ENCODE assay signal across 13 cellular contexts in genomic region chr15:42156266-42156922, GRCh38. TPM values are rescaled to one million over a fixed set of nuclear protein-coding genes. Genes with fewer than 3 reads are reported as not detected.
DNase-seq lines count a peak whose midpoint lies in the region; ATAC-seq, FAIRE-seq and TF ChIP-seq lines count a peak whose summit lies in the region.
"Had no signal": no experiment of that assay in that cellular context is flagged by ENCODE, and none has a peak within 500 bp of the region (broad histone marks: within the 10 kb centered on the region; RNA-seq: fewer than 3 reads in every experiment).

A gene with protein sequence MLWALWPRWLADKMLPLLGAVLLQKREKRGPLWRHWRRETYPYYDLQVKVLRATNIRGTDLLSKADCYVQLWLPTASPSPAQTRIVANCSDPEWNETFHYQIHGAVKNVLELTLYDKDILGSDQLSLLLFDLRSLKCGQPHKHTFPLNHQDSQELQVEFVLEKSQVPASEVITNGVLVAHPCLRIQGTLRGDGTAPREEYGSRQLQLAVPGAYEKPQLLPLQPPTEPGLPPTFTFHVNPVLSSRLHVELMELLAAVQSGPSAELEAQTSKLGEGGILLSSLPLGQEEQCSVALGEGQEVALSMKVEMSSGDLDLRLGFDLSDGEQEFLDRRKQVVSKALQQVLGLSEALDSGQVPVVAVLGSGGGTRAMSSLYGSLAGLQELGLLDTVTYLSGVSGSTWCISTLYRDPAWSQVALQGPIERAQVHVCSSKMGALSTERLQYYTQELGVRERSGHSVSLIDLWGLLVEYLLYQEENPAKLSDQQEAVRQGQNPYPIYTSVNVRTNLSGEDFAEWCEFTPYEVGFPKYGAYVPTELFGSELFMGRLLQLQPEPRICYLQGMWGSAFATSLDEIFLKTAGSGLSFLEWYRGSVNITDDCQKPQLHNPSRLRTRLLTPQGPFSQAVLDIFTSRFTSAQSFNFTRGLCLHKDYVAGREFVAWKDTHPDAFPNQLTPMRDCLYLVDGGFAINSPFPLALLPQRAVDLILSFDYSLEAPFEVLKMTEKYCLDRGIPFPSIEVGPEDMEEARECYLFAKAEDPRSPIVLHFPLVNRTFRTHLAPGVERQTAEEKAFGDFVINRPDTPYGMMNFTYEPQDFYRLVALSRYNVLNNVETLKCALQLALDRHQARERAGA (minus strand): TSS chr15:42156636. CDS start chr15:42156549, 87 bp downstream.

- no peaks in the 10 kb centered on the region for H3K27me3 Mint-ChIP-seq in mesothelial cell of epicardium (ENCODE audit: low read depth)
- no peaks in the 10 kb centered on the region for H3K27me3 Mint-ChIP-seq in activated naive CD8-positive, alpha-beta T cell treated with anti-CD3 and anti-CD28 coated beads, Interleukin-2, amount 50 U/mL, for 24 hours
- H3K27me3 Mint-ChIP-seq: activated CD8-positive, alpha-beta T cell treated with anti-CD3 and anti-CD28 coated beads for 36 hours had no signal

- TF ChIP-seq RAD21 in A549 (conservative IDR thresholded peaks at IDR 0.05 in 1 of 2, IDR thresholded peaks at IDR 0.05 in 1 of 2), result no peak
- TF ChIP-seq RAD21 in H1 (IDR thresholded peaks at IDR 0.05 in 1 of 2, conservative IDR thresholded peaks at IDR 0.05 in 1 of 2; ENCODE audit: low read depth in 2 of 2, low read length in 2 of 2), result no peak; a peak in 2 of 4 replicates

- H3K9me3 ChIP-seq in A549, result no peaks in the 10 kb centered on the region
- no peaks in the 10 kb centered on the region for H3K9me3 ChIP-seq in H1 (ENCODE audit: insufficient read depth in 2 of 2, low read depth in 1 of 2, low read length in 1 of 2)

- CTCF ChIA-PET in A549 (lab: Yijun Ruan, JAX), result interaction anchor here (0.9 to 1.8 kb wide), 5 partner anchors 8 to 229 kb away, joined by 3 to 6 read pairs (median 3); no protein-coding TSS in a partner anchor
- CTCF ChIA-PET in H1 (lab: Charles Lee; ENCODE audit: partially characterized antibody), result interaction anchor here (0.7 to 2.5 kb wide), 20 partner anchors 8 to 229 kb away, joined by 3 to 11 read pairs (median 4); no protein-coding TSS in a partner anchor

- no peak within 1 kb of the TSS for H3K56ac ChIP-seq in H1 (replicated peaks; ENCODE audit: insufficient read length, low read depth, low read length)

- DNase-seq in A549 (ENCODE audit: low read depth in 1 of 2, low spot score in 1 of 2) (no peak), LoVo (ENCODE audit: low spot score) (peak; percentile 35), H1 (ENCODE audit: low read depth in 1 of 2, low spot score in 2 of 2) (no peak), mesothelial cell of epicardium (ENCODE audit: low spot score in 2 of 2, unreplicated experiment in 2 of 2) (no peak), anterior cingulate cortex (lab: John Stamatoyannopoulos, UW) (no peak), A172 (ENCODE audit: low spot score) (no peak), NCI-H82 (lab: John Stamatoyannopoulos, UW) (no peak)
- DNase-seq in activated naive CD8-positive, alpha-beta T cell treated with anti-CD3 and anti-CD28 coated beads, Interleukin-2, amount 50 U/mL, for 24 hours, result no peak
- DNase-seq: activated CD8-positive, alpha-beta T cell treated with anti-CD3 and anti-CD28 coated beads for 36 hours; C1 segment of cervical spinal cord had no signal

- no peak within 1 kb of the TSS for H2AK5ac ChIP-seq in H1 (ENCODE audit: low read depth, low read length)

- ATAC-seq in A549, result peak; percentile 28 to 55; a peak in 5 of 6 replicates
- no peak for ATAC-seq in activated naive CD8-positive, alpha-beta T cell treated with anti-CD3 and anti-CD28 coated beads, Interleukin-2, amount 50 U/mL, for 24 hours
- ATAC-seq: activated CD8-positive, alpha-beta T cell treated with anti-CD3 and anti-CD28 coated beads for 36 hours had no signal

- peaks cover 29% of the 10 kb centered on the region for H3K4me1 Mint-ChIP-seq in mesothelial cell of epicardium
- no peaks in the 10 kb centered on the region for H3K4me1 Mint-ChIP-seq in activated naive CD8-positive, alpha-beta T cell treated with anti-CD3 and anti-CD28 coated beads, Interleukin-2, amount 50 U/mL, for 24 hours

- FAIRE-seq in A549 (lab: Jason Lieb, UNC), result no peak
- FAIRE-seq in H1 (lab: Jason Lieb, UNC), result no peak
- FAIRE-seq: GM12891 had no signal

- H3K36me3 Mint-ChIP-seq in mesothelial cell of epicardium, result peaks cover 5% of the 10 kb centered on the region
- H3K36me3 Mint-ChIP-seq in activated naive CD8-positive, alpha-beta T cell treated with anti-CD3 and anti-CD28 coated beads, Interleukin-2, amount 50 U/mL, for 24 hours (ENCODE audit: low read depth), result peaks cover 12% of the 10 kb centered on the region

- H3K4ac ChIP-seq in H1 (replicated peaks; ENCODE audit: insufficient read length, low read depth, low read length), result no peak within 1 kb of the TSS

- H3K14ac ChIP-seq in H1 (ENCODE audit: insufficient read length), result no peak within 1 kb of the TSS

- H4K20me1 ChIP-seq in H1 (replicated peaks in 1 of 2; ENCODE audit: control insufficient read depth in 1 of 2, insufficient read depth in 2 of 2, low read length in 2 of 2), result peaks cover 0 to 6% of the 10 kb centered on the region in 2 experiments

- no peak within 1 kb of the TSS for H3K4me2 ChIP-seq in A549
- no peak within 1 kb of the TSS for H3K4me2 ChIP-seq in H1 (ENCODE audit: insufficient read depth in 1 of 2, low read depth in 2 of 2, low read length in 2 of 2)

- H3K23ac ChIP-seq in H1 (ENCODE audit: insufficient read length), result no peak within 1 kb of the TSS

- TF ChIP-seq POLR2A in A549 (IDR thresholded peaks at IDR 0.05; ENCODE audit: low read length), result no peak
- TF ChIP-seq POLR2A in H1 (IDR thresholded peaks at IDR 0.05; ENCODE audit: control extremely low read depth in 1 of 2, low read depth in 2 of 2, low read length in 2 of 2), result no peak

- no peaks in the 10 kb centered on the region for H3K4me1 ChIP-seq in A549
- H3K4me1 ChIP-seq in H1 (replicated peaks in 1 of 4; ENCODE audit: control insufficient read depth in 3 of 4, insufficient read depth in 4 of 4, low read length in 3 of 4), result no peaks in the 10 kb centered on the region; a peak in 1 of 7 replicates

- H3K27ac Mint-ChIP-seq in mesothelial cell of epicardium, result peak within 1 kb of the TSS; percentile 69
- H3K27ac Mint-ChIP-seq in activated naive CD8-positive, alpha-beta T cell treated with anti-CD3 and anti-CD28 coated beads, Interleukin-2, amount 50 U/mL, for 24 hours, result no peak within 1 kb of the TSS
- H3K27ac Mint-ChIP-seq: activated CD8-positive, alpha-beta T cell treated with anti-CD3 and anti-CD28 coated beads for 36 hours had no signal

- peaks cover 3 to 16% (median 11%) of the 10 kb centered on the region in 4 experiments for H3K36me3 ChIP-seq in H1 (ENCODE audit: control insufficient read depth in 2 of 4, insufficient read depth in 4 of 4, low read length in 3 of 4)

- no peak within 1 kb of the TSS for H3K27ac ChIP-seq in A549
- H3K27ac ChIP-seq in H1 (ENCODE audit: low read depth, low read length), result no peak within 1 kb of the TSS

- H3K79me2 ChIP-seq in H1 (ENCODE audit: control insufficient read depth in 1 of 2, insufficient read depth in 2 of 2, low read length in 2 of 2), result no peaks in the 10 kb centered on the region

- POLR2A ChIA-PET in A549 (lab: Yijun Ruan, JAX), result no interaction called here
- POLR2A ChIA-PET in H1 (lab: Charles Lee; ENCODE audit: partially characterized antibody), result interaction anchor here (0.9 to 1.3 kb wide), 2 partner anchors 52 to 231 kb away, joined by 3 read pairs; partner anchors contain the start of gene VPS39

- 73% methylated on average over 5 of the region's 7 CpGs for WGBS in A549 (ENCODE audit: missing lambda C conversion rate)
- 88% methylated on average over 4 of the region's 7 CpGs; no CpG with 5 or more reads in 1 of the 2 experiments for WGBS in H1 (ENCODE audit: extremely low coverage in 1 of 2, insufficient coverage in 1 of 2, insufficient read length in 1 of 2, insufficient replicate concordance in 2 of 2, low coverage in 1 of 2, low lambda C conversion rate in 2 of 2, missing lambda C conversion rate in 1 of 2), 2 experiments

- H3K9ac ChIP-seq in H1 (replicated peaks in 1 of 4; ENCODE audit: extremely low read depth in 1 of 4, low read depth in 3 of 4, low read length in 3 of 4), result no peak within 1 kb of the TSS

- H3K27me3 ChIP-seq in H1 (replicated peaks in 1 of 4; ENCODE audit: control insufficient read depth in 3 of 4, extremely low read depth in 1 of 4, insufficient read depth in 3 of 4, low read length in 3 of 4), result no peaks in the 10 kb centered on the region

- no peak within 1 kb of the TSS for H3K4me3 Mint-ChIP-seq in mesothelial cell of epicardium
- H3K4me3 Mint-ChIP-seq in activated naive CD8-positive, alpha-beta T cell treated with anti-CD3 and anti-CD28 coated beads, Interleukin-2, amount 50 U/mL, for 24 hours, result no peak within 1 kb of the TSS
- H3K4me3 Mint-ChIP-seq: activated CD8-positive, alpha-beta T cell treated with anti-CD3 and anti-CD28 coated beads for 36 hours had no signal

- TF ChIP-seq CTCF in A549 (IDR thresholded peaks at IDR 0.05) (no peak), H1 (IDR thresholded peaks at IDR 0.05; ENCODE audit: control extremely low read depth in 1 of 3, insufficient read depth in 1 of 3, low read depth in 1 of 3, low read length in 3 of 3) (0 out of 4 replicates have a peak, but pooled peaks of 1 of the 3 experiments have one; percentile 4), mesothelial cell of epicardium (IDR thresholded peaks at IDR 0.05; ENCODE audit: unreplicated experiment) (no peak)

- H3K79me1 ChIP-seq in H1 (ENCODE audit: low read depth, low read length), result no peaks in the 10 kb centered on the region

- no peak within 1 kb of the TSS for H4K91ac ChIP-seq in H1 (replicated peaks; ENCODE audit: insufficient read length, low read length)

- no peaks in the 10 kb centered on the region for H3K9me3 Mint-ChIP-seq in mesothelial cell of epicardium
- H3K9me3 Mint-ChIP-seq in activated naive CD8-positive, alpha-beta T cell treated with anti-CD3 and anti-CD28 coated beads, Interleukin-2, amount 50 U/mL, for 24 hours, result no peaks in the 10 kb centered on the region
- H3K9me3 Mint-ChIP-seq: activated CD8-positive, alpha-beta T cell treated with anti-CD3 and anti-CD28 coated beads for 36 hours had no signal

- H2BK20ac ChIP-seq in H1 (ENCODE audit: low read length), result no peak within 1 kb of the TSS

- peak within 1 kb of the TSS; percentile 75; the same call in 1 of the 2 replicates for H2BK5ac ChIP-seq in H1 (ENCODE audit: low read depth, low read length)

- H4K8ac ChIP-seq in H1 (ENCODE audit: extremely low read depth, insufficient read depth, low read length), result peak within 1 kb of the TSS; percentile 41; the same call in 1 of the 2 replicates

- H2BK120ac ChIP-seq in H1 (replicated peaks; ENCODE audit: low read depth, low read length), result no peak within 1 kb of the TSS

- H2BK12ac ChIP-seq in H1 (ENCODE audit: low read depth, low read length), result no peak within 1 kb of the TSS

- TF ChIP-seq EP300 in A549 (IDR thresholded peaks at IDR 0.05) (no peak), H1 (IDR thresholded peaks at IDR 0.05; ENCODE audit: borderline replicate concordance in 1 of 2, low read depth in 2 of 2, low read length in 2 of 2) (no peak)

- no peak within 1 kb of the TSS for H2BK15ac ChIP-seq in H1 (ENCODE audit: low read length)

- no peaks in the 10 kb centered on the region for H3K23me2 ChIP-seq in H1 (ENCODE audit: low read depth, low read length)

- no peak within 1 kb of the TSS for H3K4me3 ChIP-seq in A549
- no peak within 1 kb of the TSS for H3K4me3 ChIP-seq in H1 (ENCODE audit: extremely low read depth in 1 of 4, insufficient read depth in 2 of 4, low read depth in 3 of 4, low read length in 4 of 4)

- no peak within 1 kb of the TSS for H3K18ac ChIP-seq in H1 (ENCODE audit: extremely low read depth, low read length)

- H2AFZ ChIP-seq in H1 (ENCODE audit: low read length), result 0 out of 2 replicates have a peak within 1 kb of the TSS, but pooled peaks have one; percentile 36

- no peak within 1 kb of the TSS for H4K5ac ChIP-seq in H1 (ENCODE audit: insufficient read length, low read depth, low read length)

RNA-seq across cellular contexts. Expression of the gene that starts here (rescaled TPM):
- polyA plus RNA-seq in A549 (2011; rRNA removed), result not detected in 2 replicates
- polyA plus RNA-seq in A549 (2012; cell fraction: cytosol; rRNA removed), result not detected in 2 replicates
- not detected in 2 replicates for polyA plus RNA-seq in A549 (2012; cell fraction: nucleus; rRNA removed)
- not detected in 3 replicates for polyA plus RNA-seq in A549 (2017; fragmentation: RNase III; extraction: RNeasy Plus Mini Kit Qiagen cat#74134 plus additional on column Dnase treatment)
- polyA minus RNA-seq in A549 (2011; rRNA and poly(A)+ RNA removed), result not detected in 2 replicates
- total RNA-seq in H1 (2021; fragmentation: NEBNext Ultra II Directional; extraction: Animal tissue kit (Norgen Biotek cat#: 25700)), result not detected in 2 replicates
- not detected in 2 replicates for polyA plus RNA-seq in H1 (2011; rRNA removed)
- polyA plus RNA-seq in H1 (2011; cell fraction: cytosol; rRNA removed), result not detected
- not detected for polyA plus RNA-seq in H1 (2011; cell fraction: nucleus; rRNA removed)
- polyA plus RNA-seq in H1 (2012, experiment 1 of 2), result not detected in 4 replicates
- polyA plus RNA-seq in H1 (2012, experiment 2 of 2), result not detected
- not detected for polyA plus RNA-seq in H1 (2013, experiment 1 of 2)
- 0.04 TPM for polyA plus RNA-seq in H1 (2013, experiment 2 of 2)
- not detected in 2 replicates for polyA minus RNA-seq in H1 (2011; rRNA and poly(A)+ RNA removed)
- not detected for polyA minus RNA-seq in H1 (2011; cell fraction: cytosol; rRNA and poly(A)+ RNA removed)
- not detected for polyA minus RNA-seq in H1 (2011; cell fraction: nucleus; rRNA and poly(A)+ RNA removed)
- total RNA-seq in mesothelial cell of epicardium, result 0.91 to 1.5 TPM (median 1.5 TPM) in 3 replicates
- not detected in 2 replicates for total RNA-seq in A172 (2014; rRNA removed; shearing (Covaris generic))
- total RNA-seq: activated CD8-positive, alpha-beta T cell treated with anti-CD3 and anti-CD28 coated beads for 36 hours; fibroblast of lung; M059J had no signal
- polyA plus RNA-seq: fibroblast of lung had no signal

Comparison
In these comparisons a context has a peak if more than half of its experiments do, and no peak if none do; other contexts are left out.
1. Peak in ATAC-seq in A549; RNA of the gene not detected or under 1 TPM.